In the genomic region with DNA sequence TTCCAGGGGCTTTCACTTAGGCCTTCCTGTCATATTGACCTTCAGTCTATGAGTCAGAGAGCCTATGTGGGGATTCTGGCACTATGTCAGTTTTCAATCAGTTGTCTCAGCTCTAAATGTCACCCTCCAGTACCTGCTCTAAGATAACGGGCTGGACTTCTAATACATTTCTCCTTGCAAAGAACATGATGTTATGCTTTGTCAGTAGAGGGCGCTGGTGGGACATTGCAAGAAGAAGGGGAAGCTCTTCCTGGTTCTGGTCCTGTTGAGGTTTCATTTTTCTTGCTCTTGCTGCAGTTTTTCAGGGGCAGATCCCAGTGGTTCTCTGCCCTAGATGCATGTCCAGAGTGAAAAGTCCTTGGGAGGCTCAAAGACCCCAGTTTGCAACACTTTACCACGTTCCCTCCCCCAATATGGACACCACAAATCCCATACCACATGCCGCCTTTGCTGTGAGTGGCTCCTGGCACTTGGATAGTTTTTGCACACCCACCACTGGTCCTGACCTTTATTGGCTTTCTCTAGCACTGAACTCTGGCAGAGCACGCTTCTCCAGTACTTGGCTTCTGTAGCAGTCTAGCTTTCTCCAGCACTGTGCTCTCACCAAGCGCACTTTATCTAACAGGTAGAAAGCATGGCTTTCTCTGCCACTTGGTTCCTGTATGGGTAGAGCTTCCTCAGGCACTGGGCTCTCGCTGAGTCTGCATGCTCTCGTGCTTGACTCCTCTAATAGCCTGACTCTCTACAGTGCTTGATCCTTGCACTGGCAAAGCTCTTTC, we compare ENCODE assay signal across 8 cellular contexts. TPM values are rescaled to one million over a fixed set of nuclear protein-coding genes. Genes with fewer than 3 reads are reported as not detected.
A peak's percentile ranks its signal among the peaks of the same experiment; 100 is the strongest.
DNase-seq lines count a peak whose midpoint lies in the region; ATAC-seq and TF ChIP-seq lines count a peak whose summit lies in the region.

No MANE protein-coding gene starts in this region.

- H3K36me3 ChIP-seq in PC-3 (ENCODE audit: low read depth, low read length) (no peaks in the 10 kb centered on the region), esophagus squamous epithelium (no peaks in the 10 kb centered on the region)

- no peak overlapping the region for H3K27ac ChIP-seq in PC-3 (ENCODE audit: low read length)
- peak overlapping the region; percentile 2 to 55 (median 36) for H3K27ac ChIP-seq in esophagus squamous epithelium

- no peaks in the 10 kb centered on the region for H4K20me1 ChIP-seq in PC-3 (ENCODE audit: low read length)

- POLR2A ChIA-PET in PC-3 (lab: Charles Lee; ENCODE audit: unreplicated experiment) = interaction anchor here (0.6 kb wide), 1 partner anchor 58 kb away, joined by 4 read pairs; no protein-coding TSS in a partner anchor
- POLR2A ChIA-PET in naive thymus-derived CD8-positive, alpha-beta T cell (lab: Charles Lee) = interaction anchor here (0.6 to 2.7 kb wide), 14 partner anchors 13 to 852 kb away, joined by 3 to 43 read pairs (median 4); a partner anchor contains a TSS

- DNase-seq in GM12865 (ENCODE audit: low read depth) = peak; percentile 97
- DNase-seq in Jurkat, Clone E6-1 (ENCODE audit: low read depth, low spot score) = peak; percentile 86
- peak; percentile 81 for DNase-seq in PC-3
- DNase-seq in activated T-cell treated with anti-CD3 and anti-CD28 coated beads for 48 hours (ENCODE audit: low read depth) = peak; percentile 53
- peak; percentile 27 for DNase-seq in esophagus squamous epithelium (lab: John Stamatoyannopoulos, UW)
- peak; percentile 60 to 93 (median 82) for DNase-seq in naive thymus-derived CD8-positive, alpha-beta T cell

- H3K27ac Mint-ChIP-seq in naive thymus-derived CD8-positive, alpha-beta T cell = peak overlapping the region; percentile 19 to 91 (median 83)
- H3K27ac Mint-ChIP-seq in stimulated activated memory B cell treated with anti-CD40 and anti-IgM and Interleukin-4, amounts not matched to agents 10 μg/mL and 1 μg/mL and 100 μg/mL, for 72 hours = peak overlapping the region; percentile 83

- CTCF ChIA-PET in PC-3 (lab: Charles Lee) = interaction anchor here (0.6 to 1.9 kb wide), 7 partner anchors 21 to 104 kb away, joined by 3 to 25 read pairs (median 7); no protein-coding TSS in a partner anchor

- H3K36me3 Mint-ChIP-seq in naive thymus-derived CD8-positive, alpha-beta T cell = no peaks in the 10 kb centered on the region
- no peaks in the 10 kb centered on the region for H3K36me3 Mint-ChIP-seq in stimulated activated memory B cell treated with anti-CD40 and anti-IgM and Interleukin-4, amounts not matched to agents 10 μg/mL and 1 μg/mL and 100 μg/mL, for 72 hours

- H3K9ac ChIP-seq in PC-3 (ENCODE audit: low read length) = no peak overlapping the region

- BruUV-seq in PC-3 (replicated peaks; lab: Mats Ljungman, UMichigan) = no TSS peak

- 0 out of 2 replicates have a peak, but pooled peaks cover 3% of the 10 kb centered on the region for H3K4me1 ChIP-seq in PC-3 (ENCODE audit: insufficient read depth, low read length)
- H3K4me1 ChIP-seq in esophagus squamous epithelium = peaks cover 6 to 14% (median 7%) of the 10 kb centered on the region in 3 donors

- intact Hi-C loops in PC-3 (cut with micrococcal nuclease) = loop anchor here (2.0 kb wide), 1 partner anchor 58 kb away; no protein-coding TSS in a partner anchor
- intact Hi-C loops in esophagus squamous epithelium (cut with DNase I) = loop anchor here (5.0 kb wide), 1 partner anchor 77 kb away; a partner anchor contains a TSS

- no peaks in the 10 kb centered on the region for H3K9me3 Mint-ChIP-seq in naive thymus-derived CD8-positive, alpha-beta T cell
- no peaks in the 10 kb centered on the region for H3K9me3 Mint-ChIP-seq in stimulated activated memory B cell treated with anti-CD40 and anti-IgM and Interleukin-4, amounts not matched to agents 10 μg/mL and 1 μg/mL and 100 μg/mL, for 72 hours

- H3K4me3 ChIP-seq in GM12865 (ENCODE audit: low read depth, low read length) = no peak overlapping the region
- no peak overlapping the region for H3K4me3 ChIP-seq in Jurkat, Clone E6-1 (ENCODE audit: low read length)
- H3K4me3 ChIP-seq in PC-3 (ENCODE audit: low read length) = peak overlapping the region; percentile 41; the same call in 1 of the 2 replicates
- peak overlapping the region in 3 of 4 donors; percentile 8 to 46 (median 33) for H3K4me3 ChIP-seq in esophagus squamous epithelium

- H3K9me3 ChIP-seq in PC-3 (ENCODE audit: low read length) (no peaks in the 10 kb centered on the region), esophagus squamous epithelium (no peaks in the 10 kb centered on the region)

- H3K4me2 ChIP-seq in PC-3 (ENCODE audit: low read length) = peak overlapping the region; percentile 58; the same call in 1 of the 2 replicates

- peak; percentile 91 for ATAC-seq in PC-3
- ATAC-seq in naive thymus-derived CD8-positive, alpha-beta T cell = peak; percentile 91 to 98
- ATAC-seq in stimulated activated memory B cell treated with anti-CD40 and anti-IgM and Interleukin-4, amounts not matched to agents 10 μg/mL and 1 μg/mL and 100 μg/mL, for 72 hours = peak; percentile 92
- no peak for ATAC-seq in GM19452 (IDR thresholded peaks at IDR 0.05; ENCODE audit: unreplicated experiment)

- H3K27me3 ChIP-seq in PC-3 (ENCODE audit: low read length) = no peaks in the 10 kb centered on the region
- H3K27me3 ChIP-seq in esophagus squamous epithelium = no peaks in the 10 kb centered on the region

- peak overlapping the region; percentile 77 for H2AFZ ChIP-seq in PC-3 (ENCODE audit: low read length)

- TF ChIP-seq POLR2A in esophagus squamous epithelium (IDR thresholded peaks at IDR 0.05) = no peak

- no peaks in the 10 kb centered on the region for H3K9me2 ChIP-seq in PC-3 (replicated peaks; ENCODE audit: low read length)

- peaks cover 8 to 11% (median 9%) of the 10 kb centered on the region in 4 donors for H3K4me1 Mint-ChIP-seq in naive thymus-derived CD8-positive, alpha-beta T cell
- H3K4me1 Mint-ChIP-seq in stimulated activated memory B cell treated with anti-CD40 and anti-IgM and Interleukin-4, amounts not matched to agents 10 μg/mL and 1 μg/mL and 100 μg/mL, for 72 hours = peaks cover 9% of the 10 kb centered on the region

- H3K4me3 Mint-ChIP-seq in naive thymus-derived CD8-positive, alpha-beta T cell = peak overlapping the region; percentile 8 to 69 (median 40)
- peak overlapping the region; percentile 34 for H3K4me3 Mint-ChIP-seq in stimulated activated memory B cell treated with anti-CD40 and anti-IgM and Interleukin-4, amounts not matched to agents 10 μg/mL and 1 μg/mL and 100 μg/mL, for 72 hours

- 16 to 33% methylated on average over 5 to 8 of the region's 8 CpGs for WGBS in esophagus squamous epithelium, 2 donors

- TF ChIP-seq CTCF in GM12865 (IDR thresholded peaks at IDR 0.05; ENCODE audit: insufficient read depth, low read depth, low read length, missing control alignments) = peak; percentile 92
- peak; percentile 87 for TF ChIP-seq CTCF in PC-3 (conservative IDR thresholded peaks at IDR 0.05; ENCODE audit: low read depth, low read length)
- peak; percentile 73 to 92 (median 84) for TF ChIP-seq CTCF in esophagus squamous epithelium (IDR thresholded peaks at IDR 0.05)

- no peaks in the 10 kb centered on the region for H3K27me3 Mint-ChIP-seq in naive thymus-derived CD8-positive, alpha-beta T cell
- H3K27me3 Mint-ChIP-seq in stimulated activated memory B cell treated with anti-CD40 and anti-IgM and Interleukin-4, amounts not matched to agents 10 μg/mL and 1 μg/mL and 100 μg/mL, for 72 hours = no peaks in the 10 kb centered on the region

- H3K79me2 ChIP-seq in PC-3 (ENCODE audit: low read length) = no peaks in the 10 kb centered on the region

- no peaks in the 10 kb centered on the region for H3F3A ChIP-seq in PC-3 (ENCODE audit: low read length, unreplicated experiment)

RNA-seq across cellular contexts. Expression of a gene that starts 49.0 kb away (rescaled TPM):
- 29.0 TPM for polyA plus RNA-seq in Jurkat, Clone E6-1 (2012; ENCODE audit: insufficient read depth, insufficient read length)
- total RNA-seq in PC-3 (2014; rRNA removed) (75.6 and 97.3 TPM in 2 replicates), esophagus squamous epithelium (10 to 100 TPM; 16.2 to 41.4 (median 25.8) TPM)
- 10 to 100 TPM; 24.2 to 24.6 TPM for total RNA-seq in naive thymus-derived CD8-positive, alpha-beta T cell
- polyA plus RNA-seq in naive thymus-derived CD8-positive, alpha-beta T cell = 10 to 100 TPM; 33.9 to 38.8 (median 34.7) TPM

RNA-seq across cellular contexts. Expression of a gene that starts 51.6 kb away (rescaled TPM):
- not detected for polyA plus RNA-seq in Jurkat, Clone E6-1 (2012; ENCODE audit: insufficient read depth, insufficient read length)
- total RNA-seq in PC-3 (2014; rRNA removed) (0.29 and 0.98 TPM in 2 replicates), esophagus squamous epithelium (1 to 10 TPM in 3 of 4 donors, under 1 TPM in 1; 0.53 to 3.6 (median 1.8) TPM)
- total RNA-seq in naive thymus-derived CD8-positive, alpha-beta T cell = 1 to 10 TPM; 1.0 to 1.3 TPM
- under 1 TPM in 1 of 3 donors, not detected in 2; 0.14 TPM for polyA plus RNA-seq in naive thymus-derived CD8-positive, alpha-beta T cell

RNA-seq across cellular contexts. Expression of a gene that starts 57.9 kb away (rescaled TPM):
- 0.95 TPM for polyA plus RNA-seq in Jurkat, Clone E6-1 (2012; ENCODE audit: insufficient read depth, insufficient read length)
- 7.8 and 8.4 TPM in 2 replicates for total RNA-seq in PC-3 (2014; rRNA removed)
- total RNA-seq in esophagus squamous epithelium = 10 to 100 TPM in 1 of 4 donors, 1 to 10 TPM in 3; 5.0 to 11.4 (median 6.2) TPM
- total RNA-seq in naive thymus-derived CD8-positive, alpha-beta T cell = 1 to 10 TPM; 9.3 to 10.0 TPM
- 1 to 10 TPM in 1 of 3 donors, under 1 TPM in 2; 0.17 to 2.5 (median 0.91) TPM for polyA plus RNA-seq in naive thymus-derived CD8-positive, alpha-beta T cell

Comparison
In these comparisons a context has a peak if more than half of its experiments do, and no peak if none do; other contexts are left out.
1. DNase-seq: peak in every context shown above with its lines; median percentile 97 in GM12865; 86 in Jurkat, Clone E6-1; 82 in naive thymus-derived CD8-positive, alpha-beta T cell; 81 in PC-3; 53 in activated T-cell treated with anti-CD3 and anti-CD28 coated beads for 48 hours; 27 in esophagus squamous epithelium.
2. H3K4me3 ChIP-seq: peak in PC-3 (single experiment) and esophagus squamous epithelium (3 of 4); none in GM12865 (single experiment) and Jurkat, Clone E6-1 (single experiment).
3. Peak in every context shown above with its lines, with median percentiles within 50 percentile points of each other: CTCF ChIP-seq.